In the genomic region with DNA sequence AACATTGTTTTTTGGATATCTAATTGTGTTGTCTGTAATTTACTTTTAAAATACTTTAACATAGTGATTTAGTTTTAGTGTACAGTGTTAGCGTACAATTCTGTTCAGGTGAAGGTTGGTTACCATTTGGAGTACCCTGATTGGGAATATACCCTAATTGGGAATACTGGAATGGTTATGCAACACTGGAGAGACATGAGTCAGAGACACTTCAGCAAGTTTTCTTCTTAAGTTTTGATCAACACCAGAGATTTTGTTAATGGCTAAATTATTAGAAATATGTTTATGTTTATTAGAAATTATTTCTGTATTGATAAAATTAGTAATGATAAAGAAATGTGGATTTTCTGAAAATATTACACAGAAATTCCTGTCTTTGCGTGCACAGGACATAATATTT, we compare ENCODE assay signal across 29 cellular contexts.
"Had no signal": no experiment of that assay in that cellular context is flagged by ENCODE, and none has a peak within 500 bp of the region (broad histone marks: within the 10 kb centered on the region; RNA-seq: fewer than 3 reads in every experiment).

No MANE protein-coding gene starts in this region.

- H3K4me3 ChIP-seq: adrenal gland, body of pancreas, breast epithelium, SJCRH30, SK-N-MC had no signal

- H3K27me3 Mint-ChIP-seq: activated naive CD4-positive, alpha-beta T cell treated with anti-CD3 and anti-CD28 coated beads, Interleukin-2, amount 50 U/mL, for 24 hours; activated T-cell treated with anti-CD3 and anti-CD28 coated beads, Interleukin-2, amount 50 U/mL, for 24 hours had no signal

- ATAC-seq: activated CD8-positive, alpha-beta T cell treated with anti-CD3 and anti-CD28 coated beads for 36 hours; body of pancreas had no signal

- H3K9me3 ChIP-seq: adrenal gland, body of pancreas, breast epithelium, SJCRH30 had no signal

- H3K27me3 ChIP-seq: adrenal gland, body of pancreas, breast epithelium had no signal

- H3K36me3 ChIP-seq: adrenal gland, breast epithelium, SJCRH30, WERI-Rb-1 had no signal

- H3K4me3 Mint-ChIP-seq: activated CD8-positive, alpha-beta T cell treated with anti-CD3 and anti-CD28 coated beads for 36 hours; activated naive CD4-positive, alpha-beta T cell treated with anti-CD3 and anti-CD28 coated beads, Interleukin-2, amount 50 U/mL, for 24 hours; activated T-cell treated with anti-CD3 and anti-CD28 coated beads, Interleukin-2, amount 50 U/mL, for 24 hours had no signal

- H3K27ac ChIP-seq: adrenal gland, body of pancreas, breast epithelium, SJCRH30, SK-N-MC, WERI-Rb-1 had no signal

- H3K4me1 ChIP-seq: adrenal gland, body of pancreas, breast epithelium, SJCRH30 had no signal

- H3K27ac Mint-ChIP-seq: activated CD8-positive, alpha-beta T cell treated with anti-CD3 and anti-CD28 coated beads for 36 hours; activated naive CD4-positive, alpha-beta T cell treated with anti-CD3 and anti-CD28 coated beads, Interleukin-2, amount 50 U/mL, for 24 hours; activated T-cell treated with anti-CD3 and anti-CD28 coated beads, Interleukin-2, amount 50 U/mL, for 24 hours; activated T-helper 2 cell treated with anti-CD3 and anti-CD28 coated beads, Interferon-gamma antibody, Interleukin-2, Interleukin-4, amounts not matched to agents 10 μg/mL and 5 μg/mL and 100 μg/mL, durations not matched to agents 14 hours and 24 hours and 36 hours had no signal

- DNase-seq: activated CD4-positive, alpha-beta T cell treated with anti-CD3 and anti-CD28 coated beads for 1 hour; activated CD4-positive, alpha-beta T cell treated with anti-CD3 and anti-CD28 coated beads for 48 hours; activated CD4-positive, CD25-positive, alpha-beta regulatory T cell; activated CD8-positive, alpha-beta T cell treated with anti-CD3 and anti-CD28 coated beads for 36 hours; activated gamma-delta T cell; activated naive CD4-positive, alpha-beta T cell treated with Interleukin-2 at 50 U/mL for 16 hours; activated T-cell treated with anti-CD3 and anti-CD28 coated beads, Interleukin-2, amount 50 U/mL, for 24 hours; adrenal gland; body of pancreas; caudate nucleus; cerebellar nuclear complex; Karpas-422; NCI-H1105; NCI-H1417 treated with DMSO at 0.1 percent for 48 hours; NCI-H187 treated with DMSO at 0.1 percent for 48 hours; NCI-H2081; NCI-H226; NCI-H446 treated with DMSO at 0.1 percent for 48 hours; NCI-H524 treated with DMSO at 0.1 percent for 48 hours; NK-92 treated with Interleukin-12 subunit alpha and Interleukin-12 subunit beta, amount 100 ng/mL, for 24 hours; SHP77; SJCRH30; T1000; WERI-Rb-1 had no signal

- FAIRE-seq: astrocyte had no signal

- H3K9me3 Mint-ChIP-seq: activated CD8-positive, alpha-beta T cell treated with anti-CD3 and anti-CD28 coated beads for 36 hours; activated naive CD4-positive, alpha-beta T cell treated with anti-CD3 and anti-CD28 coated beads, Interleukin-2, amount 50 U/mL, for 24 hours; activated T-cell treated with anti-CD3 and anti-CD28 coated beads, Interleukin-2, amount 50 U/mL, for 24 hours; activated T-helper 2 cell treated with anti-CD3 and anti-CD28 coated beads, Interferon-gamma antibody, Interleukin-2, Interleukin-4, amounts not matched to agents 10 μg/mL and 5 μg/mL and 100 μg/mL, durations not matched to agents 14 hours and 24 hours and 36 hours had no signal

- H3K36me3 Mint-ChIP-seq: activated naive CD4-positive, alpha-beta T cell treated with anti-CD3 and anti-CD28 coated beads, Interleukin-2, amount 50 U/mL, for 24 hours had no signal
